Comparison of ENCODE assay signal across 24 cellular contexts in genomic region chr3:140068512-140068911, GRCh38.
"Had no signal": no experiment of that assay in that cellular context is flagged by ENCODE, and none has a peak within 500 bp of the region (broad histone marks: within the 10 kb centered on the region; RNA-seq: fewer than 3 reads in every experiment).

No MANE protein-coding gene starts in this region.

- H3K27ac Mint-ChIP-seq: activated CD4-positive, alpha-beta T cell treated with anti-CD3 and anti-CD28 coated beads, Interleukin-2, amount 10 ng/mL, durations not matched to agents 7 days and 5 days; activated CD8-positive, alpha-beta T cell treated with anti-CD3 and anti-CD28 coated beads for 36 hours; activated naive CD8-positive, alpha-beta T cell; activated T-helper 17 cell treated with anti-CD3 and anti-CD28 coated beads, Interleukin-2, amount 50 U/mL, for 72 hours; dendritic cell treated with granulocyte-macrophage colony-stimulating factor and Interleukin-4, amounts not matched to agents 40 ng/mL and 50 ng/mL, for 4 days; endodermal cell had no signal

- H3K4me3 Mint-ChIP-seq: activated CD4-positive, alpha-beta T cell treated with anti-CD3 and anti-CD28 coated beads, Interleukin-2, amount 10 ng/mL, durations not matched to agents 7 days and 5 days; activated CD8-positive, alpha-beta T cell treated with anti-CD3 and anti-CD28 coated beads for 36 hours; activated naive CD8-positive, alpha-beta T cell; activated T-cell treated with anti-CD3 and anti-CD28 coated beads, Interleukin-2, amount 50 U/mL, for 4 hours; activated T-helper 17 cell treated with anti-CD3 and anti-CD28 coated beads, Interleukin-2, amount 50 U/mL, for 72 hours; central memory CD8-positive, alpha-beta T cell; dendritic cell treated with granulocyte-macrophage colony-stimulating factor and Interleukin-4, amounts not matched to agents 40 ng/mL and 50 ng/mL, for 4 days; endodermal cell had no signal

- ATAC-seq: activated CD8-positive, alpha-beta T cell treated with anti-CD3 and anti-CD28 coated beads for 36 hours; activated T-cell treated with anti-CD3 and anti-CD28 coated beads, Interleukin-2, amount 50 U/mL, for 4 hours; activated T-helper 17 cell treated with anti-CD3 and anti-CD28 coated beads, Interleukin-2, amount 50 U/mL, for 72 hours; esophagus mucosa had no signal

- H3K4me1 Mint-ChIP-seq: activated CD4-positive, alpha-beta T cell treated with anti-CD3 and anti-CD28 coated beads, Interleukin-2, amount 10 ng/mL, durations not matched to agents 7 days and 5 days; activated T-helper 17 cell treated with anti-CD3 and anti-CD28 coated beads, Interleukin-2, amount 50 U/mL, for 72 hours; central memory CD8-positive, alpha-beta T cell had no signal

- H3K9me3 Mint-ChIP-seq: activated CD4-positive, alpha-beta T cell treated with anti-CD3 and anti-CD28 coated beads, Interleukin-2, amount 10 ng/mL, durations not matched to agents 7 days and 5 days; activated CD8-positive, alpha-beta T cell treated with anti-CD3 and anti-CD28 coated beads for 36 hours; activated T-cell treated with anti-CD3 and anti-CD28 coated beads, Interleukin-2, amount 50 U/mL, for 4 hours; activated T-helper 17 cell treated with anti-CD3 and anti-CD28 coated beads, Interleukin-2, amount 50 U/mL, for 72 hours; central memory CD8-positive, alpha-beta T cell; dendritic cell treated with granulocyte-macrophage colony-stimulating factor and Interleukin-4, amounts not matched to agents 40 ng/mL and 50 ng/mL, for 4 days; endodermal cell had no signal

- DNase-seq: activated CD4-positive, alpha-beta T cell treated with anti-CD3 and anti-CD28 coated beads for 1 hour; activated CD4-positive, alpha-beta T cell treated with anti-CD3 and anti-CD28 coated beads for 4 hours; activated CD4-positive, alpha-beta T cell treated with anti-CD3 and anti-CD28 coated beads, Interleukin-2, amount 10 ng/mL, durations not matched to agents 7 days and 5 days; activated CD4-positive, alpha-beta T cell treated with anti-CD3 and anti-CD28 coated beads, Interleukin-2, amount 50 U/mL, for 4 hours; activated CD8-positive, alpha-beta memory T cell treated with anti-CD3 and anti-CD28 coated beads for 24 hours; activated CD8-positive, alpha-beta T cell treated with anti-CD3 and anti-CD28 coated beads for 36 hours; activated effector memory CD4-positive, alpha-beta T cell treated with Interleukin-2 at 50 U/mL for 16 hours; activated gamma-delta T cell treated with Interleukin-2 at 50 U/mL for 16 hours; activated naive CD4-positive, alpha-beta T cell treated with anti-CD3 and anti-CD28 coated beads, Interleukin-2, amount 50 U/mL, for 16 hours; activated naive CD4-positive, alpha-beta T cell treated with Interleukin-2 at 50 U/mL for 16 hours; activated T-cell treated with anti-CD3 and anti-CD28 coated beads, Interleukin-2, amount 50 U/mL, for 4 hours; amniotic stem cell; anterior cingulate cortex; brain microvascular endothelial cell; dorsolateral prefrontal cortex; effector memory CD4-positive, alpha-beta T cell; endodermal cell; head of caudate nucleus; T-helper 2 cell had no signal

- H3K36me3 Mint-ChIP-seq: activated naive CD8-positive, alpha-beta T cell had no signal

- H3K27me3 Mint-ChIP-seq: activated CD4-positive, alpha-beta T cell treated with anti-CD3 and anti-CD28 coated beads, Interleukin-2, amount 10 ng/mL, durations not matched to agents 7 days and 5 days; activated naive CD8-positive, alpha-beta T cell; central memory CD8-positive, alpha-beta T cell; dendritic cell treated with granulocyte-macrophage colony-stimulating factor and Interleukin-4, amounts not matched to agents 40 ng/mL and 50 ng/mL, for 4 days had no signal
